ENCODE assay signal across 8 cellular contexts in the genomic region with DNA sequence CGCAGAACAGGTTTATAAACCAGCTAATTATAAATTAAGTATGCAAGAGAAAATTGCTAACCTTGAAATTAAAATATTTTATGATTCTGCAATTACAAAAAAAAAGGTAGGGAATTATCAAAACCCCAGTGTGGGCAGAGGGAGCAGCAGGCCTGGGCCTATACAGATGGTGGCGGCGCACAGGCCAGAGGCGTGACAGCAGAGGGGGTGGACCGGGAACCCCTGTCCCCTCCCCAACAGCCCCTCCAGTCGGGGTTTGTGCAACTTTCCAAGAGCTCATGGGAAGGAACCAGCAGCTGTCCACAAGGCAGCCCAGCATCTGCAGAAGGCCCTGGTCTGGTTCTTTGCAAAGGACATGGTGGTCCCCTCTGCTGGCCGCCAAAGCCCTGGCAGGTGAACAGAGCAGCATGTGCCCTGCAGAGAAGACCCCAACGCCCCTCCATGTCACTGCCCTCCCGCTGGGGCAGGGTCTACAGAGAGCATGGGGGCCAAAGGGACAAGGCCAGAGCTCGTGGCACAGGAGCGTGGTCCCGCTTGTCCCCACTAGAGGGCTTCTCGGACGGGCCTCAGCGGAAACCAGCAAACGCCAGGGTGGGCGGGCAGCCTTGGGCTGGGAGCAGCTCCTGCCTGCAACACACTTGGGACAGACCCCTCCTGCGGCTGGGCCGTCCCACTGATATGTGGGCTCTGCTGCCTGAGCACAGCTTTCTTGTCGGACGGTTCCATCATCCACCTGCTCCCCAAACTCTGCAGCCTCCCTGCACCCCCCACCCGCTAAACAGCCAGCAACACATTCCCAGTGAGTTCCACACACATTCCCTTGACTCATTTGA.
DNase-seq lines count a peak whose midpoint lies in the region; ATAC-seq and TF ChIP-seq lines count a peak whose summit lies in the region.

No MANE protein-coding gene starts in this region.

- H3K4me2 ChIP-seq in IMR-90 (ENCODE audit: low read depth, low read length) (no peak overlapping the region), skeletal muscle satellite cell (ENCODE audit: low read length) (peak overlapping the region; percentile 66)

- no peak overlapping the region for H4K8ac ChIP-seq in IMR-90 (ENCODE audit: low read depth in 2 of 2, low read length in 2 of 2)

- CTCF ChIA-PET in IMR-90 (lab: Yijun Ruan, JAX), result interaction anchor here (0.6 to 1.5 kb wide), 5 partner anchors 10 to 221 kb away, joined by 3 to 4 read pairs (median 3); no protein-coding TSS in a partner anchor

- H3K4me3 ChIP-seq in IMR-90 (ENCODE audit: insufficient read depth, low read depth, low read length) (no peak overlapping the region), skeletal muscle satellite cell (ENCODE audit: low read length) (no peak overlapping the region)

- H3K56ac ChIP-seq in IMR-90 (ENCODE audit: extremely low read depth, insufficient read depth, low read length), result no peak overlapping the region

- TF ChIP-seq POLR2A in IMR-90 (IDR thresholded peaks at IDR 0.05; ENCODE audit: low read depth, low read length), result no peak

- H3K27ac ChIP-seq in IMR-90 (ENCODE audit: insufficient read depth, low read length), result no peak overlapping the region

- H3K36me3 ChIP-seq in IMR-90 (ENCODE audit: control insufficient read depth, insufficient read depth, low read length), result no peaks in the 10 kb centered on the region
- peaks cover 5% of the 10 kb centered on the region for H3K36me3 ChIP-seq in skeletal muscle satellite cell (ENCODE audit: insufficient read depth, low read length)

- no peak overlapping the region for H3K23ac ChIP-seq in IMR-90 (ENCODE audit: low read depth, low read length)

- BruUV-seq in IMR-90 (replicated peaks; lab: Mats Ljungman, UMichigan), result no TSS peak

- H3K9me3 ChIP-seq in IMR-90 (ENCODE audit: control insufficient read depth, insufficient read depth, low read length), result peaks cover 2% of the 10 kb centered on the region; the same call in 1 of the 2 replicates
- H3K9me3 ChIP-seq in skeletal muscle satellite cell (replicated peaks; ENCODE audit: low read length), result no peaks in the 10 kb centered on the region

- no peak overlapping the region for H4K91ac ChIP-seq in IMR-90 (ENCODE audit: insufficient read depth, low read depth, low read length)

- TF ChIP-seq CTCF in IMR-90 (conservative IDR thresholded peaks at IDR 0.05; ENCODE audit: low read depth, low read length), result peak; percentile 39

- dilution Hi-C loops in IMR-90 (cut with HindIII; ENCODE audit: low sequenced_read_pairs, unreplicated experiment), result no loop called here

- H3K18ac ChIP-seq in IMR-90 (ENCODE audit: low read depth, low read length), result no peak overlapping the region

- no peak overlapping the region for H2BK120ac ChIP-seq in IMR-90 (ENCODE audit: low read depth, low read length)

- peak overlapping the region; percentile 71 for H2AFZ ChIP-seq in IMR-90 (replicated peaks; ENCODE audit: low read length, poor library complexity)

- peak overlapping the region; percentile 50 for H2AK9ac ChIP-seq in IMR-90 (replicated peaks; ENCODE audit: low read depth, low read length, poor library complexity)

- H3K79me1 ChIP-seq in IMR-90 (ENCODE audit: low read depth in 1 of 2, low read length in 2 of 2), result no peaks in the 10 kb centered on the region

- WGBS in IMR-90 (ENCODE audit: extremely low coverage in 2 of 2, insufficient read length in 1 of 2), 2 experiments, result 14% methylated on average over 7 of the region's 22 CpGs; no CpG with 5 or more reads in 1 of the 2 experiments

- H3K9ac ChIP-seq in IMR-90 (ENCODE audit: low read depth, low read length) (no peak overlapping the region), skeletal muscle satellite cell (ENCODE audit: low read depth, low read length) (no peak overlapping the region)

- POLR2A ChIA-PET in IMR-90 (lab: Charles Lee; ENCODE audit: unreplicated experiment), result no interaction called here

- no peaks in the 10 kb centered on the region for H3K4me1 ChIP-seq in IMR-90 (ENCODE audit: control insufficient read depth, insufficient read depth, low read length)
- peaks cover 42% of the 10 kb centered on the region for H3K4me1 ChIP-seq in skeletal muscle satellite cell (ENCODE audit: control insufficient read depth, insufficient read depth, low read length)

- no peaks in the 10 kb centered on the region; the same call in 1 of the 2 replicates for H4K20me1 ChIP-seq in IMR-90 (ENCODE audit: insufficient read depth, low read length)

- TF ChIP-seq RAD21 in IMR-90 (IDR thresholded peaks at IDR 0.05; ENCODE audit: low read length), result peak; percentile 41

- H3K4ac ChIP-seq in IMR-90 (ENCODE audit: low read depth, low read length), result no peak overlapping the region

- peak; percentile 77 for DNase-seq in activated effector memory CD4-positive, alpha-beta T cell treated with anti-CD3 and anti-CD28 coated beads, Interleukin-2, amount 50 U/mL, for 16 hours
- DNase-seq in activated effector memory CD4-positive, alpha-beta T cell treated with Interleukin-2 at 50 U/mL for 16 hours, result no peak
- DNase-seq in IMR-90 (peak; percentile 15), head of caudate nucleus (peak in 23 of 42 donors; percentile 8 to 70 (median 34)), H4 (ENCODE audit: low spot score) (no peak), NCI-H1092 treated with DMSO at 0.1 percent for 48 hours (lab: John Stamatoyannopoulos, UW) (no peak)
- DNase-seq in activated CD8-positive, alpha-beta memory T cell treated with anti-CD3 and anti-CD28 coated beads for 24 hours, result peak; percentile 79

- H3K9me1 ChIP-seq in IMR-90 (ENCODE audit: insufficient read depth, low read length), result no peaks in the 10 kb centered on the region

- H3K27me3 ChIP-seq in IMR-90 (ENCODE audit: control insufficient read depth, insufficient read depth, low read length) (no peaks in the 10 kb centered on the region), skeletal muscle satellite cell (ENCODE audit: control insufficient read depth, insufficient read depth, low read length) (no peaks in the 10 kb centered on the region)

- no peak overlapping the region for H3K14ac ChIP-seq in IMR-90 (replicated peaks; ENCODE audit: low read depth, low read length)

- ATAC-seq in IMR-90 (ENCODE audit: low read depth), result peak; percentile 81

- no peak overlapping the region for H2AK5ac ChIP-seq in IMR-90 (ENCODE audit: low read depth, low read length)

- in situ Hi-C loops in IMR-90 (cut with MboI; ENCODE audit: low sequenced_read_pairs), result no loop called here

- no peak overlapping the region for H4K5ac ChIP-seq in IMR-90 (ENCODE audit: low read depth, low read length)

- no peak overlapping the region for H2BK15ac ChIP-seq in IMR-90 (ENCODE audit: low read depth, low read length)

- intact Hi-C loops in IMR-90 (cut with micrococcal nuclease) (loop anchor here (10.0 kb wide), 1 partner anchor 864 kb away; no protein-coding TSS in a partner anchor), head of caudate nucleus (cut with DNase I) (no loop called here)

- no peak overlapping the region for H2BK5ac ChIP-seq in IMR-90 (ENCODE audit: low read depth, low read length, poor library complexity, severe bottlenecking)

- no peak overlapping the region for H2BK20ac ChIP-seq in IMR-90 (ENCODE audit: low read depth, low read length)

TF ChIP-seq in IMR-90, 13 proteins besides CTCF, POLR2A, EP300 and RAD21:
- TF ChIP-seq, protein P1, sequence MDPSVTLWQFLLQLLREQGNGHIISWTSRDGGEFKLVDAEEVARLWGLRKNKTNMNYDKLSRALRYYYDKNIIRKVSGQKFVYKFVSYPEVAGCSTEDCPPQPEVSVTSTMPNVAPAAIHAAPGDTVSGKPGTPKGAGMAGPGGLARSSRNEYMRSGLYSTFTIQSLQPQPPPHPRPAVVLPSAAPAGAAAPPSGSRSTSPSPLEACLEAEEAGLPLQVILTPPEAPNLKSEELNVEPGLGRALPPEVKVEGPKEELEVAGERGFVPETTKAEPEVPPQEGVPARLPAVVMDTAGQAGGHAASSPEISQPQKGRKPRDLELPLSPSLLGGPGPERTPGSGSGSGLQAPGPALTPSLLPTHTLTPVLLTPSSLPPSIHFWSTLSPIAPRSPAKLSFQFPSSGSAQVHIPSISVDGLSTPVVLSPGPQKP (IDR thresholded peaks at IDR 0.05; ENCODE audit: borderline replicate concordance, low read depth, low read length), result no peak
- TF ChIP-seq CHD1 (IDR thresholded peaks at IDR 0.05; ENCODE audit: low read depth, low read length), result no peak
- peak; percentile 37; the same call in 1 of the 2 replicates for TF ChIP-seq SMC3 (IDR thresholded peaks at IDR 0.05; ENCODE audit: low read depth, low read length)
- TF ChIP-seq MXI1 (IDR thresholded peaks at IDR 0.05; ENCODE audit: borderline replicate concordance, low read depth, low read length), result no peak

Comparison
In these comparisons a context has a peak if more than half of its experiments do, and no peak if none do; other contexts are left out.
1. DNase-seq: peak in activated effector memory CD4-positive, alpha-beta T cell treated with anti-CD3 and anti-CD28 coated beads, Interleukin-2, amount 50 U/mL, for 16 hours (single experiment), IMR-90 (single experiment), activated CD8-positive, alpha-beta memory T cell treated with anti-CD3 and anti-CD28 coated beads for 24 hours (single experiment) and head of caudate nucleus (23 of 42); none in activated effector memory CD4-positive, alpha-beta T cell treated with Interleukin-2 at 50 U/mL for 16 hours (single experiment), H4 (single experiment) and NCI-H1092 treated with DMSO at 0.1 percent for 48 hours (single experiment).